In the genomic region with DNA sequence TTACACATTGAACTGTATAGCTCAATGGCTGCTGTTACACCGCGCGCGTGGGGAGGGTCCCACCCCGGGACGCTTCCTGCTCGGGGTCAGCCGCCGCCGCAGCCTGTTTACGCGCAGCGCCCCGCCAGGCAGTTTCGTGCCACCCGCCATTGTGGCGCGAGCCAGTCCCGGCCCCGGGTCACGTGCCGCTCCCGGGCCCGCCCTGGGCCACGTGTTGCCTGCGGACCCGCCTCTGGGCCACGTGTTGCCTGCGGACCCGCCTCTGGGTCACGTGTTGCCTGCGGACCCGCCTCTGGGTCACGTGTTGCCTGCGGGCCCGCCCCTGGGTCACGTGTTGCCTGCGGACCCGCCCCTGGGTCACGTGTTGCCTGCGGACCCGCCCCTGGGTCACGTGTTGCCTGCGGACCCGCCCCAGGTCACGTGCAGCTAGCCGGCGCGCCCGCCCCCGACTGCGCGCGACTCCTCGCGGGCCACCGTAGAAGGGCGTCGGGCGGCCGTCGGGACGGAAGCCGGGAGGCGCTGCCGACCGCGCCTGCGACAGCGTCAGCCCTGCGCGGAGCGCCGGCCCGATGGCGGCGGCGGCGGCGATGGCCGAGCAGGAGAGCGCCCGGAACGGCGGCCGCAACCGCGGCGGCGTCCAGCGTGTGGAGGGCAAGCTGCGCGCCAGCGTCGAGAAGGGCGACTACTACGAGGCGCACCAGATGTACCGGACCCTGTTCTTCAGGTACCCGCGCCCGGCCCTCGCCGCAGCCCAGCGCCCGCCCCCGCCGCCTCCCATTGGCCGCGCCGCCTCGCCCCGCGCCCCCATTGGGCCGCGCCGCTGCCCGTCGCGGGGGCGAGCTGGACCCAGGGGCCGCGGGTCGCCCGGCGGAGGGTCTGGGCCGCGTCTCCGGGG, we compare ENCODE assay signal across 8 cellular contexts. TPM values are rescaled to one million over a fixed set of nuclear protein-coding genes. Genes with fewer than 3 reads are reported as not detected.
DNase-seq lines count a peak whose midpoint lies in the region; ATAC-seq and TF ChIP-seq lines count a peak whose summit lies in the region.

A gene with protein sequence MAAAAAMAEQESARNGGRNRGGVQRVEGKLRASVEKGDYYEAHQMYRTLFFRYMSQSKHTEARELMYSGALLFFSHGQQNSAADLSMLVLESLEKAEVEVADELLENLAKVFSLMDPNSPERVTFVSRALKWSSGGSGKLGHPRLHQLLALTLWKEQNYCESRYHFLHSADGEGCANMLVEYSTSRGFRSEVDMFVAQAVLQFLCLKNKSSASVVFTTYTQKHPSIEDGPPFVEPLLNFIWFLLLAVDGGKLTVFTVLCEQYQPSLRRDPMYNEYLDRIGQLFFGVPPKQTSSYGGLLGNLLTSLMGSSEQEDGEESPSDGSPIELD (plus strand): TSS at position 478 of the 895 bp plus-strand sequence. CDS start 92 bp downstream, at position 570.

- H4K20me1 ChIP-seq in neural cell (ENCODE audit: insufficient read depth), result no peaks in the 10 kb centered on the region

- H3F3A ChIP-seq in neural cell (ENCODE audit: insufficient read depth, low read length, poor library complexity, severe bottlenecking), result no peaks in the 10 kb centered on the region

- ATAC-seq in GM21825 (IDR thresholded peaks at IDR 0.05; ENCODE audit: unreplicated experiment), result peak; percentile 73

- peak within 1 kb of the TSS; percentile 85 for H3K4me3 ChIP-seq in neural cell (ENCODE audit: low read length)
- peak within 1 kb of the TSS; percentile 81 to 96 (median 84) for H3K4me3 ChIP-seq in stomach

- no peak within 1 kb of the TSS for H3K4me2 ChIP-seq in neural cell (ENCODE audit: low read length)

- no peaks in the 10 kb centered on the region for H3K9me2 ChIP-seq in neural cell (ENCODE audit: insufficient read depth, low read length)

- peak within 1 kb of the TSS; percentile 72 for H2AFZ ChIP-seq in neural cell (ENCODE audit: low read depth, low read length)

- TF ChIP-seq POLR2A in Raji (IDR thresholded peaks at IDR 0.05; ENCODE audit: insufficient read depth, low read depth, low read length) (peak; percentile 93), stomach (IDR thresholded peaks at IDR 0.05) (no peak)

- DNase-seq in Daoy (ENCODE audit: low read depth) (peak; percentile 97), Kasumi-1 (lab: John Stamatoyannopoulos, UW) (peak; percentile 57), fibroblast of the conjunctiva (ENCODE audit: low read depth) (peak; percentile 95), stomach (peak; percentile 98)
- peak; percentile 96 for DNase-seq in activated effector memory CD4-positive, alpha-beta T cell treated with Interleukin-2 at 50 U/mL for 16 hours

- H3K4me1 ChIP-seq in stomach, result peaks cover 38 to 86% (median 69%) of the 10 kb centered on the region in 4 donors

- 0 to 1% (median 0%) methylated on average over 25 to 129 of the region's 129 CpGs for WGBS in stomach, 5 donors

- TF ChIP-seq RAD21 in neural cell (conservative IDR thresholded peaks at IDR 0.05), result peak; percentile 31

- H3K27ac ChIP-seq in neural cell (ENCODE audit: low read length) (peak within 1 kb of the TSS; percentile 80), stomach (peak within 1 kb of the TSS; percentile 88 to 98 (median 94))

- no peaks in the 10 kb centered on the region for H3K27me3 ChIP-seq in neural cell (ENCODE audit: insufficient read depth, low read depth, low read length)
- H3K27me3 ChIP-seq in stomach, result no peaks in the 10 kb centered on the region

- peak within 1 kb of the TSS; percentile 95 for H3K9ac ChIP-seq in neural cell (ENCODE audit: low read length)

- peaks cover 32% of the 10 kb centered on the region for H3K79me2 ChIP-seq in neural cell (replicated peaks; ENCODE audit: insufficient read depth, low read length)

- no peaks in the 10 kb centered on the region for H3K9me3 ChIP-seq in neural cell (ENCODE audit: low read length)
- H3K9me3 ChIP-seq in stomach, result no peaks in the 10 kb centered on the region

- H3K36me3 ChIP-seq in neural cell (ENCODE audit: insufficient read depth, low read length) (peaks cover 5% of the 10 kb centered on the region), stomach (peaks cover 17 to 20% (median 19%) of the 10 kb centered on the region in 4 donors)

- TF ChIP-seq CTCF in neural cell (IDR thresholded peaks at IDR 0.05; ENCODE audit: poor library complexity, severe bottlenecking) (peak; percentile 42), stomach (IDR thresholded peaks at IDR 0.05) (peak in 1 of 7 experiments; percentile 19)

- intact Hi-C loops in stomach (cut with DNase I; ENCODE audit: low total_unique reads), result no loop called here

- peak; percentile 81 for TF ChIP-seq EP300 in neural cell (conservative IDR thresholded peaks at IDR 0.05; ENCODE audit: poor library complexity, severe bottlenecking)
- no peak for TF ChIP-seq EP300 in stomach (IDR thresholded peaks at IDR 0.05)

TF ChIP-seq in neural cell, 6 proteins besides CTCF, POLR2A, EP300 and RAD21:
- TF ChIP-seq, protein P1, sequence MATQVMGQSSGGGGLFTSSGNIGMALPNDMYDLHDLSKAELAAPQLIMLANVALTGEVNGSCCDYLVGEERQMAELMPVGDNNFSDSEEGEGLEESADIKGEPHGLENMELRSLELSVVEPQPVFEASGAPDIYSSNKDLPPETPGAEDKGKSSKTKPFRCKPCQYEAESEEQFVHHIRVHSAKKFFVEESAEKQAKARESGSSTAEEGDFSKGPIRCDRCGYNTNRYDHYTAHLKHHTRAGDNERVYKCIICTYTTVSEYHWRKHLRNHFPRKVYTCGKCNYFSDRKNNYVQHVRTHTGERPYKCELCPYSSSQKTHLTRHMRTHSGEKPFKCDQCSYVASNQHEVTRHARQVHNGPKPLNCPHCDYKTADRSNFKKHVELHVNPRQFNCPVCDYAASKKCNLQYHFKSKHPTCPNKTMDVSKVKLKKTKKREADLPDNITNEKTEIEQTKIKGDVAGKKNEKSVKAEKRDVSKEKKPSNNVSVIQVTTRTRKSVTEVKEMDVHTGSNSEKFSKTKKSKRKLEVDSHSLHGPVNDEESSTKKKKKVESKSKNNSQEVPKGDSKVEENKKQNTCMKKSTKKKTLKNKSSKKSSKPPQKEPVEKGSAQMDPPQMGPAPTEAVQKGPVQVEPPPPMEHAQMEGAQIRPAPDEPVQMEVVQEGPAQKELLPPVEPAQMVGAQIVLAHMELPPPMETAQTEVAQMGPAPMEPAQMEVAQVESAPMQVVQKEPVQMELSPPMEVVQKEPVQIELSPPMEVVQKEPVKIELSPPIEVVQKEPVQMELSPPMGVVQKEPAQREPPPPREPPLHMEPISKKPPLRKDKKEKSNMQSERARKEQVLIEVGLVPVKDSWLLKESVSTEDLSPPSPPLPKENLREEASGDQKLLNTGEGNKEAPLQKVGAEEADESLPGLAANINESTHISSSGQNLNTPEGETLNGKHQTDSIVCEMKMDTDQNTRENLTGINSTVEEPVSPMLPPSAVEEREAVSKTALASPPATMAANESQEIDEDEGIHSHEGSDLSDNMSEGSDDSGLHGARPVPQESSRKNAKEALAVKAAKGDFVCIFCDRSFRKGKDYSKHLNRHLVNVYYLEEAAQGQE (IDR thresholded peaks at IDR 0.05; ENCODE audit: borderline replicate concordance), result no peak
- TF ChIP-seq SMC3 (conservative IDR thresholded peaks at IDR 0.05; ENCODE audit: poor library complexity) (peak; percentile 14), POLR2AphosphoS5 (IDR thresholded peaks at IDR 0.05) (peak; percentile 87), MXI1 (conservative IDR thresholded peaks at IDR 0.05; ENCODE audit: poor library complexity, severe bottlenecking) (peak; percentile 80), EZH2 (IDR thresholded peaks at IDR 0.05; ENCODE audit: borderline replicate concordance, insufficient read depth, low read length, poor library complexity, severe bottlenecking) (no peak), TAF1 (IDR thresholded peaks at IDR 0.05; ENCODE audit: low read depth) (peak; percentile 65)

RNA-seq across cellular contexts. Expression of the gene that starts here (rescaled TPM):
- total RNA-seq in Daoy (2014; rRNA removed; shearing (Covaris generic)), result 50.1 and 50.2 TPM in 2 replicates
- polyA plus RNA-seq in neural cell (63.8 and 85.7 TPM in 2 replicates), stomach (10 to 100 TPM; 34.4 to 53.2 (median 53.0) TPM)
- 31.5 and 33.6 TPM in 2 replicates for polyA minus RNA-seq in neural cell
- 100 to 1,000 TPM in 1 of 5 donors, 10 to 100 TPM in 4; 22.4 to 140 (median 40.1) TPM for total RNA-seq in stomach

Comparison
In these comparisons a context has a peak if more than half of its experiments do, and no peak if none do; other contexts are left out.
1. Peak in every context shown above with its lines: DNase-seq, ATAC-seq, H3K4me3 ChIP-seq and H3K27ac ChIP-seq.